ENCODE assay signal across 22 cellular contexts in the genomic region with DNA sequence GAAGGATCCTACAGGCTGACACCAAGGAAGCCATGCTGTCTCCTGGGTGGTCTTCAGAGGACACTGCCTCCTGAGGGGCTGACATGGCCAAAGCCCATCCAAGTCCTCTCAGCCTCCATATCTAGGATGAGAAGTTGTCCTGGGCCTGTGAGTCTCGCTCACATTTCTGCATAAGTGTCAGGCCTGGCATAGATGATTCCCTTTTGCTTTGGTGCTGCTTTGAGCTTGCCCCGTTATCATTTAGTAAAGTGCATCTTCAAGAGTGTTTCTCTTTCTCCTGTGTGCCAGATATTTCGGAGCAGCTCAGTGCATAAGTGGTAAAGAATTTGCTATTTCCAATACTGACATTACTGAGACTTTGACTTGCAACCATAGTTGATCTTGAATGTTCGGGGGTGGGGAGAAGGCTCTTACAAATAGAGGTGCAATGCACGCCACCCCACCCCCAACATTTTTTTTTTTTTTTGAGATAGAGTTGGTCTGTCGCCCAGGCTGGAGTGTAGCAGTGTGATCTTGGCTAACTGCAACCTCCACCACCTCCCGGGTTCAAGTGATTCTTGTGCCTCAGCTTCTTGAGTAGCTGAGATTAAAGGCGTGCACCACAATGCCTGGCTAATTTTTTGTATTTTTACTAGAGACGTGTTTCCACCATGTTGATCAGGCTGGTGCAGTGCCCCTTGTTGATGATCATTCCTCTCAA. TPM values are rescaled to one million over a fixed set of nuclear protein-coding genes. Genes with fewer than 3 reads are reported as not detected.
"Had no signal": no experiment of that assay in that cellular context is flagged by ENCODE, and none has a peak within 500 bp of the region (broad histone marks: within the 10 kb centered on the region; RNA-seq: fewer than 3 reads in every experiment).

No MANE protein-coding gene starts in this region.

- H3K9me3 ChIP-seq: SK-N-SH had no signal

- H3K9ac ChIP-seq: SK-N-SH had no signal

- H3K4me2 ChIP-seq: SK-N-SH had no signal

- ATAC-seq: HepG2, Panc1, PC-3 had no signal

- DNase-seq: IMR-90, Karpas-422, KG1, MM.1S, NCI-H1092 treated with DMSO at 0.1 percent for 48 hours, NCI-H1436, NCI-H187, NCI-H2029, NCI-H2081 treated with DMSO at 0.1 percent for 48 hours, NCI-H2171, NCI-H226, NCI-H446, NCI-H510A, NCI-H524 treated with DMSO at 0.1 percent for 48 hours, NCI-H69, NCI-H774, PC-3, SHP77, SK-N-SH had no signal

RNA-seq across cellular contexts. Expression of a gene that starts 9.1 kb away (rescaled TPM):
- total RNA-seq: M059J had no signal
- polyA plus RNA-seq: SK-N-SH had no signal
